ENCODE assay signal across 1 cellular context in the genomic region with DNA sequence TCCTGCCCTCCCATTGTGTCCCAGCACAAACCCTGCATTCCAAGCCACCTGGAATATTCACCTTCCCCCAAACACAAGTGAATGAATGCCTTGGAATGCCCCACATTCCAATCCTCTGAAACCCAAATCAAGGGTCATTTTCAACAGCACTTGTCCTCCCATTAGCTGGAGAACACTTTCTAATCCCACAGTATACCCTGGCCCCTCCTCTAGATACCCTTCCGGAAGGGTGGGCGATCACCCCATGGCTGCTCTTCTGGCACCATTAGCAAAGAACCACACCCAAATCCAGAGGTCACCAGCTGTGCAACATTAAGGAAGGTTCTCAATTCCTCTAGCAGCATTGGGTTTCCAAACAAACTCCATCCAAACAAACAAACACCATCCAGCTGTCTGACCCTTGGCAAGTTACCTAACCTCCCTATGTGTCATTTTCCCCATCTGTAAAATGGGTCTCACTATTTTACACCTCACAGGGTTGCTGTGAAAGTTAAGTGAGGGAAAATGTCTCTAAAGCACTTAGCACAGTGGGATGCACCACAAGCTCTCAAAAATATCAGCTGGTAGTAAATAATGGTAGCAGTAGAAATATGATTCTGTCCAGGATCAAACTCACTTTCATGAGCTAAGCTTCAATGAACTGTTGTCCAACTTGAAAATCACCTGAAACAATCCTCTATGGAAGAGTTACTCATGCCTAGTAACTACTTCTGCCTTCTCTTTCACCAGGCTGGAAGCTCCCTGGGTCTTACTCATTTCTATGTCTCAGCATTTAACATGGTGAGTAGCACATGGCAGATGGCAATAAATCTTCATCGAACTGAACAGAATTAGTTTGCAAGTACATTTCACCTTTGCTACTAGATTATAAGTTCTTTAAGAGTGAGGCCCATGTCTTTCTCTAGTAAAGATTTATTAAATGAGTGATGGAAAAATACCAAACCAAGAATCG.
TF ChIP-seq lines count a peak whose summit lies in the region.

No MANE protein-coding gene starts in this region.

TF ChIP-seq in A549, 52 proteins besides CTCF, POLR2A, EP300 and RAD21 (continued from another document):
- TF ChIP-seq, protein P1, sequence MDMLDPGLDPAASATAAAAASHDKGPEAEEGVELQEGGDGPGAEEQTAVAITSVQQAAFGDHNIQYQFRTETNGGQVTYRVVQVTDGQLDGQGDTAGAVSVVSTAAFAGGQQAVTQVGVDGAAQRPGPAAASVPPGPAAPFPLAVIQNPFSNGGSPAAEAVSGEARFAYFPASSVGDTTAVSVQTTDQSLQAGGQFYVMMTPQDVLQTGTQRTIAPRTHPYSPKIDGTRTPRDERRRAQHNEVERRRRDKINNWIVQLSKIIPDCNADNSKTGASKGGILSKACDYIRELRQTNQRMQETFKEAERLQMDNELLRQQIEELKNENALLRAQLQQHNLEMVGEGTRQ (IDR thresholded peaks at IDR 0.05): no peak
- TF ChIP-seq CHD4 (IDR thresholded peaks at IDR 0.05; ENCODE audit: borderline replicate concordance) (0 out of 2 replicates have a peak, but pooled peaks have one; percentile 53), SREBF2 (IDR thresholded peaks at IDR 0.05) (no peak), ZNF302 (CRISPR knock-in tag; IDR thresholded peaks at IDR 0.05) (no peak), RARB (CRISPR knock-in tag; IDR thresholded peaks at IDR 0.05) (no peak), JUN (IDR thresholded peaks at IDR 0.05) (peak; percentile 53 to 63; a peak in 1 of 5 replicates), ESRRA (IDR thresholded peaks at IDR 0.05; ENCODE audit: borderline replicate concordance, low read length) (no peak), MYC (IDR thresholded peaks at IDR 0.05; ENCODE audit: borderline replicate concordance, low read length) (no peak), CBX8 (IDR thresholded peaks at IDR 0.05) (no peak), HOXB5 (CRISPR knock-in tag; IDR thresholded peaks at IDR 0.05) (0 out of 2 replicates have a peak, but pooled peaks have one; percentile 31), HEYL (CRISPR knock-in tag; IDR thresholded peaks at IDR 0.05) (no peak), RCOR1 (IDR thresholded peaks at IDR 0.05; ENCODE audit: low read depth, low read length) (no peak), KDM1A (IDR thresholded peaks at IDR 0.05; ENCODE audit: low read depth) (0 out of 2 replicates have a peak, but pooled peaks have one; percentile 42), POLR2AphosphoS2 (conservative IDR thresholded peaks at IDR 0.05; ENCODE audit: low read length) (no peak), HDAC2 (IDR thresholded peaks at IDR 0.05) (no peak), GATA3 (IDR thresholded peaks at IDR 0.05; ENCODE audit: borderline replicate concordance) (peak; percentile 53; the same call in 1 of the 2 replicates), CBX2 (IDR thresholded peaks at IDR 0.05; ENCODE audit: borderline replicate concordance, low read depth) (no peak), MAFK (IDR thresholded peaks at IDR 0.05; ENCODE audit: partially characterized antibody) (no peak), FOXS1 (CRISPR knock-in tag; IDR thresholded peaks at IDR 0.05) (no peak), RNF2 (IDR thresholded peaks at IDR 0.05; ENCODE audit: borderline replicate concordance, low read depth) (no peak), HOXA7 (CRISPR knock-in tag; IDR thresholded peaks at IDR 0.05) (no peak), ZC3H11A (IDR thresholded peaks at IDR 0.05) (no peak), MAZ (IDR thresholded peaks at IDR 0.05; ENCODE audit: borderline replicate concordance, low read depth, low read length) (no peak), JUNB (IDR thresholded peaks at IDR 0.05) (0 out of 2 replicates have a peak, but pooled peaks have one; percentile 31)
- TF ChIP-seq, protein P2, sequence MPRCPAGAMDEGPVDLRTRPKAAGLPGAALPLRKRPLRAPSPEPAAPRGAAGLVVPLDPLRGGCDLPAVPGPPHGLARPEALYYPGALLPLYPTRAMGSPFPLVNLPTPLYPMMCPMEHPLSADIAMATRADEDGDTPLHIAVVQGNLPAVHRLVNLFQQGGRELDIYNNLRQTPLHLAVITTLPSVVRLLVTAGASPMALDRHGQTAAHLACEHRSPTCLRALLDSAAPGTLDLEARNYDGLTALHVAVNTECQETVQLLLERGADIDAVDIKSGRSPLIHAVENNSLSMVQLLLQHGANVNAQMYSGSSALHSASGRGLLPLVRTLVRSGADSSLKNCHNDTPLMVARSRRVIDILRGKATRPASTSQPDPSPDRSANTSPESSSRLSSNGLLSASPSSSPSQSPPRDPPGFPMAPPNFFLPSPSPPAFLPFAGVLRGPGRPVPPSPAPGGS (IDR thresholded peaks at IDR 0.05): no peak
- TF ChIP-seq, protein P3, sequence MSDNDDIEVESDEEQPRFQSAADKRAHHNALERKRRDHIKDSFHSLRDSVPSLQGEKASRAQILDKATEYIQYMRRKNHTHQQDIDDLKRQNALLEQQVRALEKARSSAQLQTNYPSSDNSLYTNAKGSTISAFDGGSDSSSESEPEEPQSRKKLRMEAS (IDR thresholded peaks at IDR 0.05): no peak; the same call in none of the 2 replicates
- TF ChIP-seq, protein P4, sequence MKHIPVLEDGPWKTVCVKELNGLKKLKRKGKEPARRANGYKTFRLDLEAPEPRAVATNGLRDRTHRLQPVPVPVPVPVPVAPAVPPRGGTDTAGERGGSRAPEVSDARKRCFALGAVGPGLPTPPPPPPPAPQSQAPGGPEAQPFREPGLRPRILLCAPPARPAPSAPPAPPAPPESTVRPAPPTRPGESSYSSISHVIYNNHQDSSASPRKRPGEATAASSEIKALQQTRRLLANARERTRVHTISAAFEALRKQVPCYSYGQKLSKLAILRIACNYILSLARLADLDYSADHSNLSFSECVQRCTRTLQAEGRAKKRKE (CRISPR knock-in tag; IDR thresholded peaks at IDR 0.05; ENCODE audit: low read depth): no peak
- TF ChIP-seq, protein P5, sequence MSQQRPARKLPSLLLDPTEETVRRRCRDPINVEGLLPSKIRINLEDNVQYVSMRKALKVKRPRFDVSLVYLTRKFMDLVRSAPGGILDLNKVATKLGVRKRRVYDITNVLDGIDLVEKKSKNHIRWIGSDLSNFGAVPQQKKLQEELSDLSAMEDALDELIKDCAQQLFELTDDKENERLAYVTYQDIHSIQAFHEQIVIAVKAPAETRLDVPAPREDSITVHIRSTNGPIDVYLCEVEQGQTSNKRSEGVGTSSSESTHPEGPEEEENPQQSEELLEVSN (IDR thresholded peaks at IDR 0.05; ENCODE audit: borderline replicate concordance, low read depth): no peak
